In the genomic region with DNA sequence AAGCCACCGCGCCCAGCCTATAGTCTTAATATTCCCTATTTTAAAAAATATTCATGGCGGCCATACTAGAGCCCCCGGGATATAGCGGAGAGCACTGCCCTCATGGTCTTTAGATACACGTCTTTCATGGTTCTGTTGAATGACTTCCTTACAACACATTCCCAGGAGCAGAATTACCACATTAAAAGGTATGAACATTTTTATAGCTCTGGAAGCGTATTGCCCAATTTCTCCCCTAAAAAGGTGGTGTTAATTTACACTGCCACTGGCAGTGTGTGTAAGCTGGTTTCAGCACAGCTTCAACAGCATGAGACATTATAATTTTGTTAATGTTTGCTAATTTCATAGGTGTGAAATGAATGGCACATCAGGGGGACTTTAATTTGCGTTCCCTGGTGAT, we compare ENCODE assay signal across 24 cellular contexts. TPM values are rescaled to one million over a fixed set of nuclear protein-coding genes. Genes with fewer than 3 reads are reported as not detected.
"Had no signal": no experiment of that assay in that cellular context is flagged by ENCODE, and none has a peak within 500 bp of the region (broad histone marks: within the 10 kb centered on the region; RNA-seq: fewer than 3 reads in every experiment).

No MANE protein-coding gene starts in this region.

- H3K27me3 ChIP-seq: cardiac muscle cell, colonic mucosa, pancreas, right atrium auricular region, spleen, vagina had no signal

- H3K4me3 Mint-ChIP-seq: activated naive CD8-positive, alpha-beta T cell; mesothelial cell of epicardium; naive thymus-derived CD4-positive, alpha-beta T cell had no signal

- ATAC-seq: naive thymus-derived CD4-positive, alpha-beta T cell; pancreas had no signal

- H3K4me3 ChIP-seq: cardiac muscle cell, colonic mucosa, left ventricle myocardium inferior, pancreas, right atrium auricular region, spleen, tibial nerve, vagina had no signal

- H3K27ac Mint-ChIP-seq: activated naive CD8-positive, alpha-beta T cell; mesothelial cell of epicardium; naive thymus-derived CD4-positive, alpha-beta T cell had no signal

- H3K27ac ChIP-seq: cardiac muscle cell, colonic mucosa, left ventricle myocardium inferior, pancreas, right atrium auricular region, spleen, tibial nerve, vagina had no signal

- H3K27me3 Mint-ChIP-seq: activated naive CD8-positive, alpha-beta T cell had no signal

- H3K4me1 ChIP-seq: colonic mucosa, right atrium auricular region, vagina had no signal

- DNase-seq: activated CD4-positive, alpha-beta T cell treated with anti-CD3 and anti-CD28 coated beads for 4 hours; activated CD4-positive, alpha-beta T cell treated with anti-CD3 and anti-CD28 coated beads, Interleukin-2, amount 50 U/mL, for 4 hours; activated effector memory CD4-positive, alpha-beta T cell treated with Interleukin-2 at 50 U/mL for 16 hours; activated naive CD4-positive, alpha-beta T cell treated with Interleukin-2 at 50 U/mL for 16 hours; anterior cingulate cortex; cerebellar nuclear complex; colonic mucosa; effector CD8-positive, alpha-beta T cell; left ventricle myocardium inferior; naive thymus-derived CD4-positive, alpha-beta T cell; nucleus accumbens; pancreas; spleen; stimulated activated naive CD4-positive, alpha-beta T cell had no signal

- H3K4me1 Mint-ChIP-seq: mesothelial cell of epicardium had no signal

- FAIRE-seq: frontal cortex, pancreas had no signal

- H3K9me3 Mint-ChIP-seq: mesothelial cell of epicardium; naive thymus-derived CD4-positive, alpha-beta T cell had no signal

- H3K36me3 Mint-ChIP-seq: mesothelial cell of epicardium had no signal

- H3K36me3 ChIP-seq: cardiac muscle cell, colonic mucosa, left ventricle myocardium inferior, pancreas, right atrium auricular region, spleen, tibial nerve, vagina had no signal

- H3K9me3 ChIP-seq: colonic mucosa, left ventricle myocardium inferior, pancreas, right atrium auricular region, spleen, tibial nerve, vagina had no signal

RNA-seq across cellular contexts. Expression of a gene that starts 42.6 kb away (rescaled TPM):
- total RNA-seq: left ventricle myocardium inferior; naive thymus-derived CD4-positive, alpha-beta T cell; pulmonary artery endothelial cell; right atrium auricular region; T-helper 1 cell treated with Interleukin-12 subunit alpha and Interleukin-12 subunit beta and Interleukin-4 antibody, amounts not matched to agents 30 ng/mL and 1 ng/mL, for 36 hours; tibial nerve had no signal
- polyA plus RNA-seq: naive thymus-derived CD4-positive, alpha-beta T cell; neural cell had no signal
